Comparison of ENCODE assay signal across 13 cellular contexts in the genomic region with DNA sequence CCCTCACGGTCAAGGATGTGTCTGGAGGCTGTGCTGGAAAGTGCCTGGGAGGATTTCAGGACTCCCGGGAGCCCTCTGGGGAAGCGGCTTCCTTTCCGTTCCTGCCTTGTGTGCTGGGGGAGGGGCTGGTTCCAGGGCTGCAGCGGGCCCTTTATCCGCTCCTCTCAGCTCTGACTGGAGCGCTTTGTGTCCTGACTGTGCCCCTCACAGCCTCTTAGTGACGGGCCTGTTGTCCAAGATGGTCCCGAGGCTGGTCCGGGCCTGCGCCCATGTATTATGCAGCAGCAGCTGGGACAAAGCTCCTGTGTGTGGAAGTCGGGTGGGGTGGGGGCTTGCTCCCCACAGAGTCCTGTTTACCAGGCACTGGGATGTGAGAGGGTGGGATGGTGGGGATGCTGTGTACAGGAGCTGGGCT. TPM values are rescaled to one million over a fixed set of nuclear protein-coding genes. Genes with fewer than 3 reads are reported as not detected.
DNase-seq lines count a peak whose midpoint lies in the region; ATAC-seq, FAIRE-seq and TF ChIP-seq lines count a peak whose summit lies in the region.
"Had no signal": no experiment of that assay in that cellular context is flagged by ENCODE, and none has a peak within 500 bp of the region (broad histone marks: within the 10 kb centered on the region; RNA-seq: fewer than 3 reads in every experiment).

No MANE protein-coding gene starts in this region.

- no peak overlapping the region for H4K8ac ChIP-seq in neuronal stem cell (ENCODE audit: low read depth, low read length)

- POLR2A ChIA-PET in A673 (lab: Charles Lee; ENCODE audit: low non-redundant PET): no interaction called here
- POLR2A ChIA-PET in naive thymus-derived CD8-positive, alpha-beta T cell (lab: Charles Lee): no interaction called here

- in situ Hi-C loops in GM13977 (cut with MboI; ENCODE audit: low pct_unique_long_range_greater_than_20kb, low sequenced_read_pairs, unreplicated experiment): no loop called here

- no peak overlapping the region for H3K4ac ChIP-seq in neuronal stem cell (ENCODE audit: low read length)

- CTCF ChIA-PET in A673 (lab: Charles Lee): no interaction called here

- peaks cover 1% of the 10 kb centered on the region for H3K36me3 Mint-ChIP-seq in astrocyte (ENCODE audit: low read depth, unreplicated experiment)
- no peaks in the 10 kb centered on the region for H3K36me3 Mint-ChIP-seq in naive thymus-derived CD8-positive, alpha-beta T cell

- H3K36me3 ChIP-seq in A673 (ENCODE audit: insufficient read depth, low read length, poor library complexity, severe bottlenecking) (no peaks in the 10 kb centered on the region), astrocyte (ENCODE audit: insufficient read depth, low read length) (no peaks in the 10 kb centered on the region), heart right ventricle (no peaks in the 10 kb centered on the region), neuronal stem cell (replicated peaks in 1 of 2; ENCODE audit: control insufficient read depth in 2 of 2, insufficient read depth in 2 of 2, low read length in 2 of 2) (no peaks in the 10 kb centered on the region)
- H3K36me3 ChIP-seq: lower lobe of right lung had no signal

- 36 to 44% methylated on average over 12 of the region's 12 CpGs for WGBS in heart right ventricle, 2 donors
- WGBS in neuronal stem cell (ENCODE audit: extremely low coverage in 2 of 2, insufficient read length in 2 of 2, insufficient replicate concordance in 1 of 2), 2 donors: no CpG with 5 or more reads among the region's 12 CpGs

- DNase-seq in A673 (ENCODE audit: low spot score) (no peak), astrocyte (ENCODE audit: low read depth) (no peak), heart right ventricle (peak; percentile 66 to 67), neuronal stem cell (ENCODE audit: low spot score) (peak; percentile 52), GM13977 (ENCODE audit: low spot score) (no peak), NCI-H146 treated with DMSO at 0.1 percent for 48 hours (lab: John Stamatoyannopoulos, UW; ENCODE audit: unreplicated experiment) (no peak), NK-92 (lab: John Stamatoyannopoulos, UW; ENCODE audit: unreplicated experiment) (no peak)
- DNase-seq in naive thymus-derived CD8-positive, alpha-beta T cell: no peak
- DNase-seq: activated effector memory CD4-positive, alpha-beta T cell treated with anti-CD3 and anti-CD28 coated beads, Interleukin-2, amount 50 U/mL, for 16 hours; GF-D8; lower lobe of right lung; NCI-H1092 treated with DMSO at 0.1 percent for 48 hours had no signal

- H2AFZ ChIP-seq in astrocyte (ENCODE audit: low read depth, low read length) (peak overlapping the region; percentile 65), neuronal stem cell (ENCODE audit: low read length) (peak overlapping the region; percentile 90)

- peaks cover 28% of the 10 kb centered on the region for H3K4me1 Mint-ChIP-seq in astrocyte (ENCODE audit: low read depth, unreplicated experiment)
- H3K4me1 Mint-ChIP-seq in naive thymus-derived CD8-positive, alpha-beta T cell: peaks cover 0 to 8% (median 0%) of the 10 kb centered on the region in 4 donors

- no peak overlapping the region for H3K23ac ChIP-seq in neuronal stem cell (ENCODE audit: low read depth, low read length, poor library complexity)

- H3K18ac ChIP-seq in neuronal stem cell (ENCODE audit: low read length): peak overlapping the region; percentile 40

- H3K4me3 Mint-ChIP-seq in astrocyte (ENCODE audit: unreplicated experiment): peak overlapping the region; percentile 10
- no peak overlapping the region for H3K4me3 Mint-ChIP-seq in naive thymus-derived CD8-positive, alpha-beta T cell

- BruUV-seq in A673 (replicated peaks; lab: Mats Ljungman, UMichigan): no TSS peak

- intact Hi-C loops in A673 (cut with micrococcal nuclease; ENCODE audit: unreplicated experiment): no loop called here
- intact Hi-C loops in heart right ventricle (cut with DNase I): no loop called here

- H2BK5ac ChIP-seq in neuronal stem cell (ENCODE audit: low read length): no peak overlapping the region

- H3K27ac ChIP-seq in A673 (ENCODE audit: low read depth, low read length, poor library complexity, severe bottlenecking) (peak overlapping the region; percentile 11), astrocyte (ENCODE audit: low read depth, low read length) (no peak overlapping the region), heart right ventricle (peak overlapping the region in 9 of 10 donors; percentile 8 to 69 (median 58)), neuronal stem cell (replicated peaks; ENCODE audit: low read length) (peak overlapping the region; percentile 20)
- H3K27ac ChIP-seq: lower lobe of right lung had no signal

- TF ChIP-seq CTCF in A673 (conservative IDR thresholded peaks at IDR 0.05; ENCODE audit: low read depth, low read length) (no peak), astrocyte (IDR thresholded peaks at IDR 0.05; ENCODE audit: insufficient read depth, low read depth, low read length) (no peak), heart right ventricle (IDR thresholded peaks at IDR 0.05) (no peak), GM13977 (IDR thresholded peaks at IDR 0.05; ENCODE audit: extremely low read depth, insufficient read depth, missing control alignments) (no peak)

- no peak overlapping the region for H2BK15ac ChIP-seq in neuronal stem cell (ENCODE audit: low read length)

- no peaks in the 10 kb centered on the region for H3K79me1 ChIP-seq in neuronal stem cell (ENCODE audit: low read depth, low read length)

- no peaks in the 10 kb centered on the region for H3K9me3 Mint-ChIP-seq in astrocyte (ENCODE audit: unreplicated experiment)
- H3K9me3 Mint-ChIP-seq in naive thymus-derived CD8-positive, alpha-beta T cell: peaks cover 0 to 2% (median 0%) of the 10 kb centered on the region in 9 donors

- ATAC-seq in heart right ventricle: peak; percentile 41 to 78 (median 60)
- ATAC-seq in naive thymus-derived CD8-positive, alpha-beta T cell: no peak
- ATAC-seq: lower lobe of right lung had no signal

- H3K4me1 ChIP-seq in A673 (ENCODE audit: insufficient read depth, low read length, poor library complexity, severe bottlenecking) (peaks cover 22% of the 10 kb centered on the region), astrocyte (ENCODE audit: insufficient read depth, low read length) (peaks cover 44% of the 10 kb centered on the region), heart right ventricle (peaks cover 9 to 71% (median 43%) of the 10 kb centered on the region in 9 donors), neuronal stem cell (ENCODE audit: control insufficient read depth in 2 of 2, insufficient read depth in 1 of 2, low read depth in 1 of 2, low read length in 2 of 2) (peaks cover 9 to 29% of the 10 kb centered on the region in 2 donors)

- H3K9ac ChIP-seq in astrocyte (ENCODE audit: low read length): peak overlapping the region; percentile 28
- H3K9ac ChIP-seq in neuronal stem cell (ENCODE audit: low read depth, low read length, poor library complexity): no peak overlapping the region

- peak overlapping the region; percentile 89 for H3K27ac Mint-ChIP-seq in astrocyte (ENCODE audit: unreplicated experiment)
- no peak overlapping the region for H3K27ac Mint-ChIP-seq in naive thymus-derived CD8-positive, alpha-beta T cell

- H2BK12ac ChIP-seq in neuronal stem cell (ENCODE audit: low read length): no peak overlapping the region

- H3K79me2 ChIP-seq in astrocyte (ENCODE audit: insufficient read depth, low read length): peaks cover 45% of the 10 kb centered on the region

- no peaks in the 10 kb centered on the region for H3K9me3 ChIP-seq in A673 (ENCODE audit: low read depth, low read length, poor library complexity, severe bottlenecking)
- H3K9me3 ChIP-seq in astrocyte (ENCODE audit: insufficient read depth, low read depth, low read length): no peaks in the 10 kb centered on the region
- H3K9me3 ChIP-seq in heart right ventricle: no peaks in the 10 kb centered on the region
- H3K9me3 ChIP-seq in neuronal stem cell (replicated peaks in 1 of 2; ENCODE audit: control insufficient read depth in 2 of 2, insufficient read depth in 1 of 2, low read depth in 1 of 2, low read length in 2 of 2): no peaks in the 10 kb centered on the region
- H3K9me3 ChIP-seq: lower lobe of right lung had no signal

- H3K4me2 ChIP-seq in astrocyte (ENCODE audit: low read length) (peak overlapping the region; percentile 70), neuronal stem cell (ENCODE audit: insufficient read depth, low read length, poor library complexity, severe bottlenecking) (no peak overlapping the region)

- no peak overlapping the region for H4K91ac ChIP-seq in neuronal stem cell (ENCODE audit: low read depth, low read length, poor library complexity)

- H4K20me1 ChIP-seq in astrocyte (ENCODE audit: insufficient read depth, low read length): no peaks in the 10 kb centered on the region

- no peaks in the 10 kb centered on the region for H3K27me3 Mint-ChIP-seq in astrocyte (ENCODE audit: low read depth, unreplicated experiment)
- peaks cover 0 to 10% (median 0%) of the 10 kb centered on the region in 5 donors for H3K27me3 Mint-ChIP-seq in naive thymus-derived CD8-positive, alpha-beta T cell

- H3K14ac ChIP-seq in neuronal stem cell (ENCODE audit: low read length): no peak overlapping the region

- no peak overlapping the region for H2BK120ac ChIP-seq in neuronal stem cell (ENCODE audit: low read depth, low read length)

- H3K27me3 ChIP-seq in A673 (replicated peaks; ENCODE audit: insufficient read depth, low read depth, low read length, poor library complexity) (no peaks in the 10 kb centered on the region), astrocyte (ENCODE audit: insufficient read depth, low read length) (no peaks in the 10 kb centered on the region), heart right ventricle (no peaks in the 10 kb centered on the region), neuronal stem cell (ENCODE audit: control insufficient read depth in 3 of 3, insufficient read depth in 3 of 3, low read depth in 1 of 3, low read length in 3 of 3) (no peaks in the 10 kb centered on the region)

- H3K4me3 ChIP-seq in A673 (ENCODE audit: low read depth, low read length, poor library complexity, severe bottlenecking): no peak overlapping the region
- H3K4me3 ChIP-seq in astrocyte (ENCODE audit: insufficient read depth, low read depth, low read length): peak overlapping the region; percentile 13
- H3K4me3 ChIP-seq in heart right ventricle: peak overlapping the region in 2 of 10 donors; percentile 13
- H3K4me3 ChIP-seq in neuronal stem cell (ENCODE audit: low read length in 2 of 2): peak overlapping the region in 1 of 2 donors; percentile 28
- H3K4me3 ChIP-seq: lower lobe of right lung had no signal

- FAIRE-seq in astrocyte (lab: Jason Lieb, UNC): no peak
- FAIRE-seq: endometrium had no signal

- no peak overlapping the region for H2AK5ac ChIP-seq in neuronal stem cell (ENCODE audit: low read depth, low read length)

RNA-seq across cellular contexts. Expression of a gene that starts 35.8 kb away (rescaled TPM):
- total RNA-seq in A673 (2021): 3.8 and 4.4 TPM in 2 replicates
- total RNA-seq in astrocyte: 6.2 and 7.4 TPM in 2 replicates
- 1 to 10 TPM; 2.6 to 8.1 (median 4.5) TPM for total RNA-seq in heart right ventricle
- 1 to 10 TPM; 7.1 to 7.6 TPM for polyA plus RNA-seq in heart right ventricle
- 6.9 TPM for polyA plus RNA-seq in neuronal stem cell (2013, experiment 1 of 2)
- polyA plus RNA-seq in neuronal stem cell (2013, experiment 2 of 2): 6.8 TPM
- total RNA-seq in naive thymus-derived CD8-positive, alpha-beta T cell: under 1 TPM; 0.44 to 0.73 TPM
- polyA plus RNA-seq in naive thymus-derived CD8-positive, alpha-beta T cell: not detected

Comparison
In these comparisons a context has a peak if more than half of its experiments do, and no peak if none do; other contexts are left out.
1. DNase-seq: peak in heart right ventricle (2 of 2) and neuronal stem cell (single experiment); none in A673 (single experiment), astrocyte (single experiment), GM13977 (single experiment), naive thymus-derived CD8-positive, alpha-beta T cell (0 of 10), NCI-H146 treated with DMSO at 0.1 percent for 48 hours (single experiment) and NK-92 (single experiment).
2. ATAC-seq: peak in heart right ventricle (8 of 8); none in naive thymus-derived CD8-positive, alpha-beta T cell (0 of 2).